ENCODE assay signal across 8 cellular contexts in genomic region chr3:188152660-188153497, GRCh38. TPM values are rescaled to one million over a fixed set of nuclear protein-coding genes. Genes with fewer than 3 reads are reported as not detected.
DNase-seq lines count a peak whose midpoint lies in the region; ATAC-seq and TF ChIP-seq lines count a peak whose summit lies in the region.

No MANE protein-coding gene starts in this region.

- peaks cover 25% of the 10 kb centered on the region for H3K36me3 Mint-ChIP-seq in activated CD4-positive, alpha-beta memory T cell treated with anti-CD3 and anti-CD28 coated beads, Interleukin-2, amount 10 ng/mL, durations not matched to agents 7 days and 5 days (ENCODE audit: low read depth)
- H3K36me3 Mint-ChIP-seq in nephron (ENCODE audit: low read depth), result no peaks in the 10 kb centered on the region

- CTCF ChIA-PET in activated CD4-positive, alpha-beta memory T cell treated with anti-CD3 and anti-CD28 coated beads, Interleukin-2, amount 10 ng/mL, durations not matched to agents 7 days and 5 days (lab: Charles Lee), result interaction anchor here (0.9 to 5.5 kb wide), 6 partner anchors 177 to 413 kb away, joined by 3 to 51 read pairs (median 9); partner anchors contain the start of gene BCL6

- H3K36me3 ChIP-seq in BLaER1, result no peaks in the 10 kb centered on the region
- H3K36me3 ChIP-seq in HUES48 (ENCODE audit: control insufficient read depth, insufficient read depth, low read length), result no peaks in the 10 kb centered on the region

- H4K20me1 ChIP-seq in BLaER1, result peaks cover 26% of the 10 kb centered on the region; the same call in 1 of the 2 replicates

- no peaks in the 10 kb centered on the region for H3K9me3 Mint-ChIP-seq in activated CD4-positive, alpha-beta memory T cell treated with anti-CD3 and anti-CD28 coated beads, Interleukin-2, amount 10 ng/mL, durations not matched to agents 7 days and 5 days
- no peaks in the 10 kb centered on the region for H3K9me3 Mint-ChIP-seq in nephron

- H3K9ac ChIP-seq in BLaER1, result peak overlapping the region; percentile 84
- peak overlapping the region; percentile 96 for H3K9ac ChIP-seq in HUES48 (ENCODE audit: low read depth, low read length)

- peak overlapping the region; percentile 78 for H3K27ac ChIP-seq in BLaER1
- H3K27ac ChIP-seq in HUES48 (ENCODE audit: low read depth, low read length), result peak overlapping the region; percentile 96

- H3K4me3 ChIP-seq in BLaER1 (peak overlapping the region; percentile 83), HUES48 (ENCODE audit: low read depth, low read length) (peak overlapping the region; percentile 68), fibroblast of pulmonary artery (replicated peaks; ENCODE audit: low read depth, low read length) (peak overlapping the region; percentile 85)

- H3K27ac Mint-ChIP-seq in activated CD4-positive, alpha-beta memory T cell treated with anti-CD3 and anti-CD28 coated beads, Interleukin-2, amount 10 ng/mL, durations not matched to agents 7 days and 5 days, result peak overlapping the region; percentile 71
- peak overlapping the region; percentile 92 to 97 (median 96) for H3K27ac Mint-ChIP-seq in nephron

- peaks cover 57% of the 10 kb centered on the region for H3K4me1 Mint-ChIP-seq in activated CD4-positive, alpha-beta memory T cell treated with anti-CD3 and anti-CD28 coated beads, Interleukin-2, amount 10 ng/mL, durations not matched to agents 7 days and 5 days
- peaks cover 42% of the 10 kb centered on the region for H3K4me1 Mint-ChIP-seq in nephron

- H3K27me3 Mint-ChIP-seq in activated CD4-positive, alpha-beta memory T cell treated with anti-CD3 and anti-CD28 coated beads, Interleukin-2, amount 10 ng/mL, durations not matched to agents 7 days and 5 days, result no peaks in the 10 kb centered on the region
- peaks cover 17% of the 10 kb centered on the region for H3K27me3 Mint-ChIP-seq in nephron (ENCODE audit: low read depth)

- H3K4me1 ChIP-seq in BLaER1 (peaks cover 61% of the 10 kb centered on the region), HUES48 (ENCODE audit: control insufficient read depth, insufficient read depth, low read length) (peaks cover 41% of the 10 kb centered on the region)

- POLR2A ChIA-PET in activated CD4-positive, alpha-beta memory T cell treated with anti-CD3 and anti-CD28 coated beads, Interleukin-2, amount 10 ng/mL, durations not matched to agents 7 days and 5 days (lab: Charles Lee), result interaction anchor here (0.9 to 5.6 kb wide), 11 partner anchors 8 to 413 kb away, joined by 3 to 136 read pairs (median 9); partner anchors contain the start of gene BCL6

- ATAC-seq in HG03342 (IDR thresholded peaks at IDR 0.05; ENCODE audit: unreplicated experiment), result no peak

- H3K27me3 ChIP-seq in BLaER1 (no peaks in the 10 kb centered on the region), HUES48 (ENCODE audit: control insufficient read depth, insufficient read depth, low read length) (peaks cover 7% of the 10 kb centered on the region; the same call in 1 of the 2 replicates)

- DNase-seq in activated CD4-positive, alpha-beta memory T cell treated with anti-CD3 and anti-CD28 coated beads, Interleukin-2, amount 10 ng/mL, durations not matched to agents 7 days and 5 days, result no peak
- peak; percentile 78 for DNase-seq in fibroblast of pulmonary artery (ENCODE audit: low read depth)
- no peak for DNase-seq in COR-L47 (lab: John Stamatoyannopoulos, UW)
- no peak for DNase-seq in cerebellar nuclear complex (lab: John Stamatoyannopoulos, UW)

- H3K9me3 ChIP-seq in BLaER1 (no peaks in the 10 kb centered on the region), HUES48 (ENCODE audit: control insufficient read depth, insufficient read depth, low read length) (no peaks in the 10 kb centered on the region)

- no peak for TF ChIP-seq CTCF in fibroblast of pulmonary artery (IDR thresholded peaks at IDR 0.05; ENCODE audit: low read length, missing control alignments)
- TF ChIP-seq CTCF in nephron (IDR thresholded peaks at IDR 0.05; ENCODE audit: unreplicated experiment in 3 of 3), result no peak

- H3K4me2 ChIP-seq in BLaER1, result peak overlapping the region; percentile 90

- H3K4me3 Mint-ChIP-seq in activated CD4-positive, alpha-beta memory T cell treated with anti-CD3 and anti-CD28 coated beads, Interleukin-2, amount 10 ng/mL, durations not matched to agents 7 days and 5 days, result peak overlapping the region; percentile 93
- H3K4me3 Mint-ChIP-seq in nephron, result peak overlapping the region; percentile 98 to 99 (median 99)

RNA-seq across cellular contexts. Expression of gene LPP, which starts 1.1 kb away (rescaled TPM):
- 10 to 100 TPM; 51.4 to 52.4 TPM for total RNA-seq in activated CD4-positive, alpha-beta memory T cell treated with anti-CD3 and anti-CD28 coated beads, Interleukin-2, amount 10 ng/mL, durations not matched to agents 7 days and 5 days
